16 cellular contexts compared by ENCODE assay signal in genomic region chr7:155306677-155307470, GRCh38. TPM values are rescaled to one million over a fixed set of nuclear protein-coding genes. Genes with fewer than 3 reads are reported as not detected.
A peak's percentile ranks its signal among the peaks of the same experiment; 100 is the strongest.
DNase-seq lines count a peak whose midpoint lies in the region; ATAC-seq, FAIRE-seq and TF ChIP-seq lines count a peak whose summit lies in the region.
"Had no signal": no experiment of that assay in that cellular context is flagged by ENCODE, and none has a peak within 500 bp of the region (broad histone marks: within the 10 kb centered on the region; RNA-seq: fewer than 3 reads in every experiment).

No MANE protein-coding gene starts in this region.

- WGBS in liver = 45% methylated on average over 15 of the region's 15 CpGs
- 47% methylated on average over 15 of the region's 15 CpGs for WGBS in HepG2 (ENCODE audit: low lambda C conversion rate)
- WGBS in testis, 2 donors = 74 to 76% methylated on average over 15 of the region's 15 CpGs

- no peak overlapping the region for H3K4me3 Mint-ChIP-seq in T-helper 17 cell
- H3K4me3 Mint-ChIP-seq: activated naive CD8-positive, alpha-beta T cell treated with anti-CD3 and anti-CD28 coated beads, Interleukin-2, amount 10 ng/mL, durations not matched to agents 7 days and 5 days had no signal

- TF ChIP-seq POLR2A in HepG2 (IDR thresholded peaks at IDR 0.05; ENCODE audit: insufficient read depth in 1 of 2, low read depth in 2 of 2, low read length in 2 of 2) = no peak
- TF ChIP-seq POLR2A in testis (IDR thresholded peaks at IDR 0.05) = no peak

- DNase-seq in HepG2 (ENCODE audit: low spot score) (no peak), T-helper 17 cell (no peak), keratinocyte (ENCODE audit: low read depth, low spot score) (peak; percentile 84), testis (no peak), NCI-H146 (lab: John Stamatoyannopoulos, UW) (no peak), SK-N-DZ (ENCODE audit: low spot score) (no peak)
- DNase-seq: activated naive CD8-positive, alpha-beta T cell treated with anti-CD3 and anti-CD28 coated beads, Interleukin-2, amount 10 ng/mL, durations not matched to agents 7 days and 5 days; KBM-7; NCI-H1436 treated with DMSO at 0.1 percent for 48 hours; NCI-H510A treated with DMSO at 0.1 percent for 48 hours had no signal

- TF ChIP-seq EP300 in HepG2 (IDR thresholded peaks at IDR 0.05; ENCODE audit: low read depth in 2 of 2, low read length in 2 of 2) (no peak), HepG2 (CRISPR knock-in tag; IDR thresholded peaks at IDR 0.05; ENCODE audit: borderline replicate concordance) (no peak)

- no peaks in the 10 kb centered on the region for H3K27me3 Mint-ChIP-seq in T-helper 17 cell
- H3K27me3 Mint-ChIP-seq: activated naive CD8-positive, alpha-beta T cell treated with anti-CD3 and anti-CD28 coated beads, Interleukin-2, amount 10 ng/mL, durations not matched to agents 7 days and 5 days had no signal

- peak overlapping the region in 1 of 2 donors; percentile 33 for H3K9ac ChIP-seq in liver (ENCODE audit: low read depth in 1 of 2, low read length in 2 of 2)
- no peak overlapping the region for H3K9ac ChIP-seq in HepG2 (ENCODE audit: insufficient read depth, low read depth, low read length)
- peak overlapping the region; percentile 22 for H3K9ac ChIP-seq in keratinocyte (ENCODE audit: control insufficient read depth, extremely low read depth, insufficient read depth, low read length)
- H3K9ac ChIP-seq: parathyroid adenoma had no signal

- CTCF ChIA-PET in HepG2 (lab: Yijun Ruan, JAX; ENCODE audit: low intra/inter-chr PET ratio, low total read pairs) = no interaction called here

- in situ Hi-C loops in HepG2 (cut with HindIII; ENCODE audit: extremely low pct_ligation_motif_present, low pct_unique_long_range_greater_than_20kb) = no loop called here

- H3K27me3 ChIP-seq in liver (ENCODE audit: control insufficient read depth in 4 of 4, insufficient read depth in 4 of 4, low read length in 3 of 4) (no peaks in the 10 kb centered on the region), HepG2 (ENCODE audit: control insufficient read depth in 1 of 2, insufficient read depth in 2 of 2, low read length in 2 of 2) (peaks cover 0 to 10% of the 10 kb centered on the region in 2 experiments; a peak in 2 of 5 replicates), keratinocyte (ENCODE audit: control insufficient read depth, extremely low read depth, insufficient read depth, low read length) (no peaks in the 10 kb centered on the region), testis (no peaks in the 10 kb centered on the region)
- H3K27me3 ChIP-seq: esophagus muscularis mucosa, hepatocyte had no signal

- FAIRE-seq in HepG2 (lab: Jason Lieb, UNC) = no peak
- FAIRE-seq in keratinocyte (lab: Jason Lieb, UNC) = peak; percentile 96

- peak overlapping the region; percentile 67 for H3K27ac Mint-ChIP-seq in T-helper 17 cell
- H3K27ac Mint-ChIP-seq: activated naive CD8-positive, alpha-beta T cell treated with anti-CD3 and anti-CD28 coated beads, Interleukin-2, amount 10 ng/mL, durations not matched to agents 7 days and 5 days had no signal

- intact Hi-C loops in HepG2 (cut with micrococcal nuclease; ENCODE audit: unreplicated experiment) (no loop called here), testis (cut with DNase I; ENCODE audit: low total_unique reads) (no loop called here)

- no peak overlapping the region for H2AFZ ChIP-seq in HepG2 (ENCODE audit: low read length)
- H2AFZ ChIP-seq in keratinocyte (ENCODE audit: control insufficient read depth, low read length) = no peak overlapping the region
- H2AFZ ChIP-seq: hepatocyte, parathyroid adenoma had no signal

- peaks cover 9 to 64% (median 61%) of the 10 kb centered on the region in 4 donors for H3K36me3 ChIP-seq in liver (ENCODE audit: control insufficient read depth in 4 of 4, insufficient read depth in 3 of 4, low read depth in 1 of 4, low read length in 3 of 4)
- H3K36me3 ChIP-seq in HepG2 (replicated peaks in 1 of 2; ENCODE audit: control insufficient read depth in 1 of 2, insufficient read depth in 2 of 2, low read length in 2 of 2) = no peaks in the 10 kb centered on the region
- H3K36me3 ChIP-seq in keratinocyte (ENCODE audit: control insufficient read depth in 2 of 2, extremely low read depth in 1 of 2, insufficient read depth in 2 of 2, low read length in 2 of 2) = peaks cover 24 to 32% of the 10 kb centered on the region in 2 experiments
- H3K36me3 ChIP-seq in testis (ENCODE audit: low read depth, missing control alignments) = no peaks in the 10 kb centered on the region

- H3K4me1 ChIP-seq in liver (ENCODE audit: control insufficient read depth in 4 of 4, insufficient read depth in 4 of 4, low read length in 3 of 4) = peaks cover 0 to 19% (median 11%) of the 10 kb centered on the region in 4 donors
- H3K4me1 ChIP-seq in HepG2 (ENCODE audit: insufficient read depth, low read length) = no peaks in the 10 kb centered on the region
- H3K4me1 ChIP-seq in keratinocyte (ENCODE audit: control insufficient read depth, extremely low read depth, insufficient read depth, low read length) = peaks cover 30% of the 10 kb centered on the region
- peaks cover 23% of the 10 kb centered on the region for H3K4me1 ChIP-seq in testis
- H3K4me1 ChIP-seq: esophagus muscularis mucosa, parathyroid adenoma had no signal

- H3K79me2 ChIP-seq in HepG2 (ENCODE audit: insufficient read depth, low read length) (no peaks in the 10 kb centered on the region), keratinocyte (ENCODE audit: control insufficient read depth, insufficient read depth, low read length) (peaks cover 8% of the 10 kb centered on the region)

- H3K4me2 ChIP-seq in HepG2 (ENCODE audit: low read depth, low read length) (no peak overlapping the region), keratinocyte (ENCODE audit: control insufficient read depth, extremely low read depth, insufficient read depth, low read depth, low read length) (peak overlapping the region; percentile 9)
- H3K4me2 ChIP-seq: hepatocyte had no signal

- no TSS peak for BruUV-seq in HepG2 (replicated peaks; lab: Mats Ljungman, UMichigan)

- H3K4me3 ChIP-seq in liver (ENCODE audit: low read depth in 1 of 3, low read length in 3 of 3) (no peak overlapping the region), HepG2 (replicated peaks in 1 of 3; ENCODE audit: insufficient read depth in 1 of 3, low read depth in 2 of 3, low read length in 3 of 3) (no peak overlapping the region), keratinocyte (ENCODE audit: control insufficient read depth in 2 of 3, extremely low read depth in 1 of 3, insufficient read depth in 2 of 3, low read depth in 1 of 3, low read length in 3 of 3) (no peak overlapping the region), testis (no peak overlapping the region)
- H3K4me3 ChIP-seq: esophagus muscularis mucosa, hepatocyte had no signal

- dilution Hi-C loops in keratinocyte (cut with MboI; ENCODE audit: extremely low pct_ligation_motif_present, low sequenced_read_pairs) = no loop called here

- no peak for ATAC-seq in HepG2
- ATAC-seq in T-helper 17 cell = no peak
- ATAC-seq in HG03460 (IDR thresholded peaks at IDR 0.05; ENCODE audit: unreplicated experiment) = no peak

- TF ChIP-seq RAD21 in liver (IDR thresholded peaks at IDR 0.05) (no peak), HepG2 (CRISPR knock-in tag; IDR thresholded peaks at IDR 0.05) (no peak)

- TF ChIP-seq CTCF in liver (IDR thresholded peaks at IDR 0.05; ENCODE audit: low read depth, low read length, missing input control) (no peak), HepG2 (CRISPR knock-in tag; IDR thresholded peaks at IDR 0.05) (no peak), keratinocyte (optimal IDR thresholded peaks at IDR 0.05 in 1 of 3, IDR thresholded peaks at IDR 0.05 in 1 of 3, conservative IDR thresholded peaks at IDR 0.05 in 1 of 3; ENCODE audit: extremely low read depth in 1 of 3, insufficient read depth in 2 of 3, low read length in 3 of 3) (no peak), testis (IDR thresholded peaks at IDR 0.05) (no peak)

- peaks cover 5% of the 10 kb centered on the region for H3K36me3 Mint-ChIP-seq in T-helper 17 cell (ENCODE audit: low read depth)

- H3K9me3 ChIP-seq in liver (ENCODE audit: control insufficient read depth in 4 of 4, low read length in 3 of 4) (no peaks in the 10 kb centered on the region), HepG2 (ENCODE audit: low read length) (no peaks in the 10 kb centered on the region), T-helper 17 cell (ENCODE audit: control insufficient read depth, low read length, poor library complexity, severe bottlenecking) (no peaks in the 10 kb centered on the region), keratinocyte (ENCODE audit: control insufficient read depth, low read depth, low read length) (no peaks in the 10 kb centered on the region), testis (no peaks in the 10 kb centered on the region)
- H3K9me3 ChIP-seq: esophagus muscularis mucosa had no signal

- H3K4me1 Mint-ChIP-seq in T-helper 17 cell = peaks cover 3% of the 10 kb centered on the region

- H4K20me1 ChIP-seq in HepG2 (ENCODE audit: insufficient read depth, low read length) (no peaks in the 10 kb centered on the region), keratinocyte (ENCODE audit: control insufficient read depth, extremely low read depth, insufficient read depth, low read length) (peaks cover 13% of the 10 kb centered on the region)

- POLR2A ChIA-PET in HepG2 (lab: Yijun Ruan, JAX) = no interaction called here

- H3K27ac ChIP-seq in liver (ENCODE audit: low read depth in 1 of 2, low read length in 2 of 2) (peak overlapping the region; percentile 39 to 61), HepG2 (ENCODE audit: extremely low read length, insufficient read depth, low read length) (no peak overlapping the region), keratinocyte (ENCODE audit: control insufficient read depth, insufficient read depth, low read length) (peak overlapping the region; percentile 69), testis (peak overlapping the region; percentile 55 to 58)
- H3K27ac ChIP-seq: C4-2B, esophagus muscularis mucosa, hepatocyte, parathyroid adenoma had no signal

- peaks cover 8% of the 10 kb centered on the region for H3K9me1 ChIP-seq in keratinocyte (ENCODE audit: control insufficient read depth, extremely low read depth, insufficient read depth, low read length)

RNA-seq across cellular contexts. Expression of gene INSIG1, which starts 9.2 kb away (rescaled TPM):
- total RNA-seq in liver = 100 to 1,000 TPM; 118 to 204 TPM
- polyA plus RNA-seq in liver = 100 to 1,000 TPM; 182 to 219 TPM
- total RNA-seq in HepG2 (2016; rRNA removed; fragmentation: Illumina TruSeq; extraction: Trizol) = 0.11 and 0.20 TPM in 2 replicates
- total RNA-seq in HepG2 (2016; cell fraction: cytosol; rRNA removed; fragmentation: Illumina TruSeq; extraction: Trizol; ENCODE audit: low read depth) = 0.26 TPM in 1 of 2 replicates, not detected in the other
- total RNA-seq in HepG2 (2016; cell fraction: insoluble cytoplasmic fraction; rRNA removed; fragmentation: Illumina TruSeq; extraction: Trizol) = 0.09 and 0.13 TPM in 2 replicates
- total RNA-seq in HepG2 (2016; cell fraction: membrane; rRNA removed; fragmentation: Illumina TruSeq; extraction: Trizol) = 0.09 and 0.48 TPM in 2 replicates
- total RNA-seq in HepG2 (2016; cell fraction: nucleus; rRNA removed; fragmentation: Illumina TruSeq; extraction: Trizol) = not detected in 2 replicates
- polyA plus RNA-seq in HepG2 (2011; rRNA removed) = 0.07 and 0.16 TPM in 2 replicates
- 0.10 and 0.17 TPM in 2 replicates for polyA plus RNA-seq in HepG2 (2011; cell fraction: cytosol; rRNA removed)
- polyA plus RNA-seq in HepG2 (2011; cell fraction: nucleus; rRNA removed) = 0.10 and 0.23 TPM in 2 replicates
- polyA plus RNA-seq in HepG2 (2012) = 0.08 and 0.17 TPM in 2 replicates
- polyA plus RNA-seq in HepG2 (2016; cell fraction: cytosol; fragmentation: Illumina TruSeq; extraction: Trizol; ENCODE audit: low read depth) = 0.03 TPM in 1 of 2 replicates, not detected in the other
- 0.10 TPM in 1 of 2 replicates, not detected in the other for polyA plus RNA-seq in HepG2 (2016; cell fraction: insoluble cytoplasmic fraction; fragmentation: Illumina TruSeq; extraction: Trizol; ENCODE audit: low read depth)
- 0.13 TPM in 1 of 2 replicates, not detected in the other for polyA plus RNA-seq in HepG2 (2016; cell fraction: membrane; fragmentation: Illumina TruSeq; extraction: Trizol; ENCODE audit: low read depth)
- 0.25 TPM in 1 of 2 replicates, not detected in the other for polyA plus RNA-seq in HepG2 (2016; cell fraction: nucleus; fragmentation: Illumina TruSeq; extraction: Trizol; ENCODE audit: insufficient read depth, low read depth)
- polyA minus RNA-seq in HepG2 (2011; rRNA and poly(A)+ RNA removed; ENCODE audit: low replicate concordance) = 0.60 and 64.4 TPM in 2 replicates
- 0.30 and 0.35 TPM in 2 replicates for polyA minus RNA-seq in HepG2 (2011; cell fraction: cytosol; rRNA and poly(A)+ RNA removed)
- polyA minus RNA-seq in HepG2 (2011; cell fraction: nucleus; rRNA and poly(A)+ RNA removed) = 0.25 and 0.52 TPM in 2 replicates
- total RNA-seq in T-helper 17 cell = 10 to 100 TPM; 53.3 to 55.1 TPM
- 62.2 to 115 TPM (median 104 TPM) in 3 replicates for polyA plus RNA-seq in keratinocyte
- 45.2 TPM for polyA plus RNA-seq in keratinocyte (2011; ENCODE audit: low read depth)
- polyA plus RNA-seq in keratinocyte (2011; cell fraction: cytosol; rRNA removed) = 56.1 and 81.7 TPM in 2 replicates
- polyA plus RNA-seq in keratinocyte (2011; cell fraction: nucleus; rRNA removed) = 98.9 and 108 TPM in 2 replicates
- 40.6 and 90.7 TPM in 2 replicates for polyA plus RNA-seq in keratinocyte (2012; ENCODE audit: low replicate concordance)
- polyA minus RNA-seq in keratinocyte = 68.5 to 127 TPM (median 102 TPM) in 3 replicates
- polyA minus RNA-seq in keratinocyte (2011; cell fraction: cytosol; rRNA and poly(A)+ RNA removed) = 89.0 TPM
- 118 and 127 TPM in 2 replicates for polyA minus RNA-seq in keratinocyte (2011; cell fraction: nucleus; rRNA and poly(A)+ RNA removed)
- 100 to 1,000 TPM in 1 of 2 donors, 10 to 100 TPM in 1; 89.7 to 118 TPM for total RNA-seq in testis
- polyA plus RNA-seq in testis (ENCODE audit: insufficient read depth, low read depth, low replicate concordance) = 52.7 TPM
- polyA plus RNA-seq in SK-N-DZ (2014; cell fraction: cytosol; rRNA removed) = 59.3 and 60.9 TPM in 2 replicates
- polyA plus RNA-seq in SK-N-DZ (2014; cell fraction: nucleus; rRNA removed) = 47.2 and 56.0 TPM in 2 replicates

Comparison
In these comparisons a context has a peak if more than half of its experiments do, and no peak if none do; other contexts are left out.
1. RNA of gene INSIG1, which starts 9.2 kb away (total RNA-seq): 118 to 204 TPM in liver, 89.7 to 118 TPM in testis and 53.3 to 55.1 TPM in T-helper 17 cell; 0.09 to 0.48 TPM in HepG2; every median in the first group is over 10 times any median in the second.